1 cellular context compared by ENCODE assay signal in genomic region chr7:92134271-92135099, GRCh38.
TF ChIP-seq lines count a peak whose summit lies in the region.

CYP51A1 (minus strand) TSS chr7:92134477; CDS start chr7:92134364, 113 bp downstream.

TF ChIP-seq in HepG2, 621 proteins besides CTCF, POLR2A, EP300 and RAD21 (continued from another document and continues in another):
- TF ChIP-seq HMGXB4 (CRISPR knock-in tag; IDR thresholded peaks at IDR 0.05; ENCODE audit: borderline replicate concordance in 1 of 2, low read depth in 1 of 2) = peak; percentile 85 to 86
- peak; percentile 92 for TF ChIP-seq ZNF703 (CRISPR knock-in tag; IDR thresholded peaks at IDR 0.05; ENCODE audit: borderline replicate concordance)
- TF ChIP-seq ZFP37 (CRISPR knock-in tag; IDR thresholded peaks at IDR 0.05; ENCODE audit: borderline replicate concordance) = peak; percentile 75; the same call in 1 of the 2 replicates
- TF ChIP-seq ZNF563 (CRISPR knock-in tag; IDR thresholded peaks at IDR 0.05) = 0 out of 2 replicates have a peak, but pooled peaks have one; percentile 26
- no peak; the same call in 1 of the 2 replicates for TF ChIP-seq ZNF576 (CRISPR knock-in tag; IDR thresholded peaks at IDR 0.05)
- TF ChIP-seq ZFP36L2 (CRISPR knock-in tag; IDR thresholded peaks at IDR 0.05) = no peak
- peak; percentile 95 for TF ChIP-seq RNF219 (CRISPR knock-in tag; IDR thresholded peaks at IDR 0.05)
- no peak; the same call in 1 of the 2 replicates for TF ChIP-seq HMG20A (CRISPR knock-in tag; IDR thresholded peaks at IDR 0.05; ENCODE audit: borderline replicate concordance)
- peak; percentile 91 for TF ChIP-seq POLR2G (IDR thresholded peaks at IDR 0.05; ENCODE audit: low read depth, low read length)
- no peak for TF ChIP-seq ZNF382 (CRISPR knock-in tag; IDR thresholded peaks at IDR 0.05; ENCODE audit: borderline replicate concordance)
- peak; percentile 60 for TF ChIP-seq ATF7-NPFF (CRISPR knock-in tag; IDR thresholded peaks at IDR 0.05; ENCODE audit: low read depth)
- peak; percentile 74 for TF ChIP-seq HDAC2 (CRISPR knock-in tag; IDR thresholded peaks at IDR 0.05)
- no peak for TF ChIP-seq ZBTB40 (IDR thresholded peaks at IDR 0.05)
- peak; percentile 89 for TF ChIP-seq ZBTB40 (CRISPR knock-in tag; IDR thresholded peaks at IDR 0.05)
- no peak for TF ChIP-seq CC2D1A (CRISPR knock-in tag; IDR thresholded peaks at IDR 0.05)
- peak; percentile 26; the same call in 1 of the 2 replicates for TF ChIP-seq MEIS2 (CRISPR knock-in tag; IDR thresholded peaks at IDR 0.05)
- no peak for TF ChIP-seq ZNF251 (CRISPR knock-in tag; IDR thresholded peaks at IDR 0.05)
- peak; percentile 87 for TF ChIP-seq NFKB2 (CRISPR knock-in tag; IDR thresholded peaks at IDR 0.05; ENCODE audit: borderline replicate concordance)
- TF ChIP-seq ZNF350 (CRISPR knock-in tag; IDR thresholded peaks at IDR 0.05; ENCODE audit: borderline replicate concordance, low read depth) = peak; percentile 97; the same call in 1 of the 2 replicates
- no peak; the same call in 1 of the 2 replicates for TF ChIP-seq ZNF414 (CRISPR knock-in tag; IDR thresholded peaks at IDR 0.05)
- peak; percentile 94 for TF ChIP-seq SP1 (IDR thresholded peaks at IDR 0.05)
- TF ChIP-seq SP1 (CRISPR knock-in tag; IDR thresholded peaks at IDR 0.05) = peak; percentile 98
- TF ChIP-seq NFYC (CRISPR knock-in tag; IDR thresholded peaks at IDR 0.05) = peak; percentile 85
- TF ChIP-seq SMAD3 (CRISPR knock-in tag; IDR thresholded peaks at IDR 0.05) = peak; percentile 73; the same call in 1 of the 2 replicates
- TF ChIP-seq E2F1 (CRISPR knock-in tag; IDR thresholded peaks at IDR 0.05) = peak; percentile 80
- TF ChIP-seq ZNF207 (IDR thresholded peaks at IDR 0.05; ENCODE audit: borderline replicate concordance) = no peak
- no peak for TF ChIP-seq MZF1 (CRISPR knock-in tag; IDR thresholded peaks at IDR 0.05; ENCODE audit: borderline replicate concordance)
- peak; percentile 98 for TF ChIP-seq NRL (CRISPR knock-in tag; IDR thresholded peaks at IDR 0.05; ENCODE audit: borderline replicate concordance)
- TF ChIP-seq HIC2 (CRISPR knock-in tag; IDR thresholded peaks at IDR 0.05; ENCODE audit: low read depth) = peak; percentile 81
- TF ChIP-seq ZBTB20 (CRISPR knock-in tag; IDR thresholded peaks at IDR 0.05; ENCODE audit: borderline replicate concordance, low read depth) = peak; percentile 30; the same call in 1 of the 2 replicates
- peak; percentile 65; the same call in 1 of the 2 replicates for TF ChIP-seq PAX8 (CRISPR knock-in tag; IDR thresholded peaks at IDR 0.05; ENCODE audit: borderline replicate concordance)
- TF ChIP-seq NFYB (CRISPR knock-in tag; IDR thresholded peaks at IDR 0.05) = peak; percentile 89
- TF ChIP-seq HNRNPL (IDR thresholded peaks at IDR 0.05; ENCODE audit: low read depth, low read length) = 0 out of 2 replicates have a peak, but pooled peaks have one; percentile 75
- no peak for TF ChIP-seq KDM1A (CRISPR knock-in tag; IDR thresholded peaks at IDR 0.05)
- TF ChIP-seq NPAS2 (CRISPR knock-in tag; IDR thresholded peaks at IDR 0.05; ENCODE audit: borderline replicate concordance) = no peak
- TF ChIP-seq ZNF503 (CRISPR knock-in tag; IDR thresholded peaks at IDR 0.05) = peak; percentile 49; the same call in 1 of the 2 replicates
- peak; percentile 98 for TF ChIP-seq ZNF501 (CRISPR knock-in tag; IDR thresholded peaks at IDR 0.05)
- TF ChIP-seq TFDP2 (CRISPR knock-in tag; IDR thresholded peaks at IDR 0.05) = peak; percentile 78
- peak; percentile 84 for TF ChIP-seq BATF2 (CRISPR knock-in tag; IDR thresholded peaks at IDR 0.05)
- peak; percentile 42; the same call in 1 of the 2 replicates for TF ChIP-seq SIX4 (CRISPR knock-in tag; IDR thresholded peaks at IDR 0.05)
